Comparison of ENCODE assay signal across 18 cellular contexts in the genomic region with DNA sequence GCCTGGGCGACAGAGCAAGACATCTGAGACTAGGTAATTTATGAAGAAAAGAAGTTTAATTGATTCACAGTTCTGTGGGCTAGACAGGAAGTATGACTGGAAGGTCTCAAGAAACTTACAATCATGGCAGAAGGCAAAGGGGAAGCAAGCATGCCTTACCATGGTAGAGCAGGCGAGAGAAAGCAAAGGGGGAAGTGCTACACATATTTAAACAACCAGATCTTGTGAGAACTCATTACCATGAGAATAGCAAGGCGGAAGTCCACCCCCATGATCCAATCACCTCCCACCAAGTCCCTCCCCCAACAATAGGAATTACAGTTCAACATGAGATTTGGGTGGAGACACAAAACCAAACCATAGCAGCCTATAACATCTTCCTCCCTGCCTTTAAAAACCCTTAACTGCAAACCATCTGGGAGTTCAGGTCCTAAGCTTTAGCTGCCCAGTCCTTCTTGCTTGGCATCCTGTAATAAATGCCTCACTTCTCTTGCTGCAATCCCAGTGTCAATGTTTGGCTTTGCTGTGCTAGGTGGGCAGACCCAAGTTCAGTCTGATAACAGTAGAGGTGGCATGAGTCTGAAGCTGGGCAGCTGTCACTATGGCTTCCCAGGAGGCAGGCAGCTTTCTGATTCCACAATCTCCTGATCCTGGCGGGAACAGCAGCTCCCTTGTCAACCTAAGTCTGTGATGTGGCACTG. TPM values are rescaled to one million over a fixed set of nuclear protein-coding genes. Genes with fewer than 3 reads are reported as not detected.
"Had no signal": no experiment of that assay in that cellular context is flagged by ENCODE, and none has a peak within 500 bp of the region (broad histone marks: within the 10 kb centered on the region; RNA-seq: fewer than 3 reads in every experiment).

No MANE protein-coding gene starts in this region.

- H3K9me3 ChIP-seq: tibial artery, uterus had no signal

- H3K27ac ChIP-seq: coronary artery, skin epidermis, tibial artery, uterus, VCaP had no signal

- H3K36me3 ChIP-seq: tibial artery, uterus had no signal

- ATAC-seq: esophagus mucosa; left lobe of liver; naive thymus-derived CD8-positive, alpha-beta T cell; right cardiac atrium had no signal

- H3K4me1 ChIP-seq: tibial artery, uterus had no signal

- DNase-seq: activated CD4-positive, alpha-beta memory T cell treated with anti-CD3 and anti-CD28 coated beads for 36 hours; activated gamma-delta T cell treated with Interleukin-2 at 50 U/mL for 16 hours; activated naive CD8-positive, alpha-beta T cell treated with anti-CD3 and anti-CD28 coated beads for 36 hours; activated T-cell treated with anti-CD3 and anti-CD28 coated beads, Interleukin-2, amount 50 U/mL, for 48 hours; central memory CD4-positive, alpha-beta T cell; islet precursor cell; naive thymus-derived CD8-positive, alpha-beta T cell; occipital lobe; right cardiac atrium; stimulated activated CD4-positive, alpha-beta T cell treated with anti-CD3 and anti-CD28 coated beads, Interleukin-4, amount 100 ng/mL, for 24 hours; stimulated activated naive CD4-positive, alpha-beta T cell; tibial artery; uterus had no signal

- H3K27me3 ChIP-seq: tibial artery, uterus had no signal

- H3K4me3 ChIP-seq: coronary artery, skin epidermis, tibial artery, uterus had no signal

RNA-seq across cellular contexts. Expression of a gene that starts 11.2 kb away (rescaled TPM):
- total RNA-seq: activated CD4-positive, alpha-beta memory T cell treated with anti-CD3 and anti-CD28 coated beads for 36 hours; activated naive CD8-positive, alpha-beta T cell treated with anti-CD3 and anti-CD28 coated beads for 36 hours; naive thymus-derived CD8-positive, alpha-beta T cell had no signal
- polyA plus RNA-seq: naive thymus-derived CD8-positive, alpha-beta T cell; right cardiac atrium had no signal
